In genomic region chr4:150746156-150746555, GRCh38 we compare ENCODE assay signal across 18 cellular contexts.
DNase-seq lines count a peak whose midpoint lies in the region; ATAC-seq, FAIRE-seq and TF ChIP-seq lines count a peak whose summit lies in the region.
"Had no signal": no experiment of that assay in that cellular context is flagged by ENCODE, and none has a peak within 500 bp of the region (broad histone marks: within the 10 kb centered on the region; RNA-seq: fewer than 3 reads in every experiment).

No MANE protein-coding gene starts in this region.

- 0 out of 2 replicates have a peak, but pooled peaks cover 2% of the 10 kb centered on the region for H3K4me1 ChIP-seq in HAP-1

- no peaks in the 10 kb centered on the region for H3K9me3 ChIP-seq in HAP-1
- H3K9me3 ChIP-seq: MG63 had no signal

- TF ChIP-seq CTCF in fibroblast of the aortic adventitia (IDR thresholded peaks at IDR 0.05; ENCODE audit: insufficient read depth, low read length) = no peak

- H3K27me3 ChIP-seq in HAP-1 (ENCODE audit: low read depth) = no peaks in the 10 kb centered on the region
- H3K27me3 ChIP-seq: foreskin keratinocyte, MG63 had no signal

- H3K36me3 ChIP-seq in HAP-1 (replicated peaks) = no peaks in the 10 kb centered on the region
- H3K36me3 ChIP-seq: MG63 had no signal

- DNase-seq in HT1080 (ENCODE audit: low read depth) (peak; percentile 32), amniotic stem cell (lab: John Stamatoyannopoulos, UW) (peak; percentile 23), fibroblast of the aortic adventitia (ENCODE audit: low read depth) (peak; percentile 59), urothelium cell line (ENCODE audit: low spot score) (peak; percentile 23), cerebellar nuclear complex (lab: John Stamatoyannopoulos, UW) (no peak), HAP-1 (ENCODE audit: low spot score in 2 of 2) (no peak)
- DNase-seq: activated CD4-positive, alpha-beta T cell treated with anti-CD3 and anti-CD28 coated beads, Interleukin-2, amount 50 U/mL, for 48 hours; activated naive CD4-positive, alpha-beta T cell treated with anti-CD3 and anti-CD28 coated beads, Interleukin-2, amount 50 U/mL, for 16 hours; activated T-cell treated with anti-CD3 and anti-CD28 coated beads, Interleukin-2, amount 50 U/mL, for 1 hour; caudate nucleus; DMS153; effector memory CD8-positive, alpha-beta T cell; MG63; natural killer cell; NCI-H446 had no signal

- ATAC-seq in HG02852 (IDR thresholded peaks at IDR 0.05; ENCODE audit: unreplicated experiment) = no peak
- ATAC-seq: effector memory CD8-positive, alpha-beta T cell; foreskin keratinocyte; natural killer cell; stimulated activated effector memory CD8-positive, alpha-beta T cell treated with anti-CD3 and anti-CD28 coated beads, Interleukin-12 subunit alpha, Interleukin-12 subunit beta, amount 100 ng/mL, for 72 hours had no signal

- FAIRE-seq in urothelium cell line (lab: Jason Lieb, UNC) = no peak

- in situ Hi-C loops in HAP-1 (cut with MboI; ENCODE audit: low sequenced_read_pairs) = no loop called here

- H3K4me3 ChIP-seq in fibroblast of the aortic adventitia (ENCODE audit: low read depth, low read length) (no peak overlapping the region), HAP-1 (no peak overlapping the region)
- H3K4me3 ChIP-seq: MG63 had no signal

Comparison
In these comparisons a context has a peak if more than half of its experiments do, and no peak if none do; other contexts are left out.
1. DNase-seq: peak in HT1080 (single experiment), amniotic stem cell (single experiment), fibroblast of the aortic adventitia (single experiment) and urothelium cell line (single experiment); none in cerebellar nuclear complex (0 of 2) and HAP-1 (0 of 2).